In the genomic region with DNA sequence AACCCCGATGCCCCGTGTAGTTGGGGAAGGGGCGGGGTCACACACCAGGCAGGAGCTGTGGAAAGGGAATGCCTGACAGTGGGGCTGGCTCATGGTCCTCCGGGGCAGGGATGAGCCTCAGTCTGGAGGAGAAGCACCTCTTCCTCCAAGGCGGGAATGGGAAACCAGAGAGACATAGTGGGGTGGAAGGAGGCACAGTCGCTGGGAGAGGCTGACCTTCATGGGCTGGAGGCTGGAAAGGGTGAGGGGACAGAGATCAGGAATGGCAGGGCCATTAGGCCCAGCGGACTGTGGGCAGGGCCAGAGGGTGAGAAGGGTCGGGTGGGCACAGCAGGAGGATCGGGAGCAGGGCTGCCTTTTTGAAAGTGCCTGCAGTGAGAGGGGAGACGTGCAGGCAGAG, we compare ENCODE assay signal across 23 cellular contexts.
DNase-seq lines count a peak whose midpoint lies in the region; FAIRE-seq and TF ChIP-seq lines count a peak whose summit lies in the region.
"Had no signal": no experiment of that assay in that cellular context is flagged by ENCODE, and none has a peak within 500 bp of the region (broad histone marks: within the 10 kb centered on the region; RNA-seq: fewer than 3 reads in every experiment).

No MANE protein-coding gene starts in this region.

- H2BK5ac ChIP-seq in H1 (ENCODE audit: low read depth, low read length): peak overlapping the region; percentile 44; the same call in 1 of the 2 replicates

- DNase-seq in H1 (ENCODE audit: low read depth in 1 of 2, low spot score in 2 of 2) (no peak), osteoblast (ENCODE audit: insufficient read length, low spot score, missing footprints) (peak; percentile 63), glutamatergic neuron (no peak), NCI-H146 (lab: John Stamatoyannopoulos, UW) (no peak)
- DNase-seq in CD8-positive, alpha-beta memory T cell: no peak
- DNase-seq: 8988T; ACHN; BE2C; C1 segment of cervical spinal cord; Caco-2; Calu3; CD4-positive, alpha-beta memory T cell; CD4-positive, CD25-positive, alpha-beta regulatory T cell; DND-41; EL; GDM1 had no signal

- no peaks in the 10 kb centered on the region for H3K36me3 Mint-ChIP-seq in glutamatergic neuron (ENCODE audit: unreplicated experiment)
- peaks cover 0 to 1% (median 0%) of the 10 kb centered on the region in 3 donors for H3K36me3 Mint-ChIP-seq in CD8-positive, alpha-beta memory T cell
- H3K36me3 Mint-ChIP-seq: CD14-positive monocyte; CD4-positive, alpha-beta memory T cell; CD4-positive, CD25-positive, alpha-beta regulatory T cell had no signal

- 79% methylated on average over 10 of the region's 10 CpGs; no CpG with 5 or more reads in 1 of the 2 experiments for WGBS in H1 (ENCODE audit: extremely low coverage in 1 of 2, insufficient coverage in 1 of 2, insufficient read length in 1 of 2, insufficient replicate concordance in 2 of 2, low coverage in 1 of 2, low lambda C conversion rate in 2 of 2, missing lambda C conversion rate in 1 of 2), 2 experiments

- TF ChIP-seq RAD21 in H1 (IDR thresholded peaks at IDR 0.05 in 1 of 2, conservative IDR thresholded peaks at IDR 0.05 in 1 of 2; ENCODE audit: low read depth in 2 of 2, low read length in 2 of 2): no peak

- H2AFZ ChIP-seq in H1 (ENCODE audit: low read length) (no peak overlapping the region), osteoblast (ENCODE audit: low read length) (no peak overlapping the region)

- H3K23me2 ChIP-seq in H1 (ENCODE audit: low read depth, low read length): peaks cover 6% of the 10 kb centered on the region

- H4K91ac ChIP-seq in H1 (replicated peaks; ENCODE audit: insufficient read length, low read length): no peak overlapping the region

- H3K4me1 ChIP-seq in H1 (replicated peaks in 1 of 4; ENCODE audit: control insufficient read depth in 3 of 4, insufficient read depth in 4 of 4, low read length in 3 of 4) (peaks cover 0 to 8% (median 0%) of the 10 kb centered on the region in 4 experiments; a peak in 2 of 7 replicates), osteoblast (ENCODE audit: insufficient read depth, low read length) (no peaks in the 10 kb centered on the region)
- no peaks in the 10 kb centered on the region for H3K4me1 ChIP-seq in CD8-positive, alpha-beta memory T cell (ENCODE audit: insufficient read depth, low read length)
- H3K4me1 ChIP-seq: BE2C, BLaER1, Caco-2 had no signal

- no peak overlapping the region for H4K8ac ChIP-seq in H1 (ENCODE audit: extremely low read depth, insufficient read depth, low read length)

- no peak overlapping the region for H3K4me3 ChIP-seq in H1 (ENCODE audit: extremely low read depth in 1 of 4, insufficient read depth in 2 of 4, low read depth in 3 of 4, low read length in 4 of 4)
- H3K4me3 ChIP-seq in osteoblast (ENCODE audit: insufficient read depth, low read length): no peak overlapping the region
- H3K4me3 ChIP-seq in CD8-positive, alpha-beta memory T cell (ENCODE audit: low read length): no peak overlapping the region
- H3K4me3 ChIP-seq: BLaER1, GM12878 had no signal

- POLR2A ChIA-PET in H1 (lab: Charles Lee; ENCODE audit: partially characterized antibody): no interaction called here
- POLR2A ChIA-PET in CD8-positive, alpha-beta memory T cell (lab: Charles Lee): no interaction called here

- peaks cover 0 to 10% of the 10 kb centered on the region in 2 experiments for H4K20me1 ChIP-seq in H1 (replicated peaks in 1 of 2; ENCODE audit: control insufficient read depth in 1 of 2, insufficient read depth in 2 of 2, low read length in 2 of 2)
- H4K20me1 ChIP-seq in osteoblast (ENCODE audit: insufficient read depth, low read length): peaks cover 2% of the 10 kb centered on the region

- H2BK20ac ChIP-seq in H1 (ENCODE audit: low read length): no peak overlapping the region

- H3K4ac ChIP-seq in H1 (replicated peaks; ENCODE audit: insufficient read length, low read depth, low read length): no peak overlapping the region

- peaks cover 16% of the 10 kb centered on the region for H3K27me3 Mint-ChIP-seq in glutamatergic neuron (ENCODE audit: unreplicated experiment)
- H3K27me3 Mint-ChIP-seq in CD8-positive, alpha-beta memory T cell: peaks cover 19 to 20% of the 10 kb centered on the region in 2 donors
- H3K27me3 Mint-ChIP-seq: CD4-positive, CD25-positive, alpha-beta regulatory T cell had no signal

- CTCF ChIA-PET in H1 (lab: Charles Lee; ENCODE audit: partially characterized antibody): interaction anchor here (1.6 to 2.9 kb wide), 2 partner anchors 86 to 172 kb away, joined by 3 to 12 read pairs; no protein-coding TSS in a partner anchor
- CTCF ChIA-PET in CD8-positive, alpha-beta memory T cell (lab: Charles Lee): no interaction called here

- H4K5ac ChIP-seq in H1 (ENCODE audit: insufficient read length, low read depth, low read length): no peak overlapping the region

- no peaks in the 10 kb centered on the region for H3K4me1 Mint-ChIP-seq in glutamatergic neuron (ENCODE audit: low read depth, unreplicated experiment)
- H3K4me1 Mint-ChIP-seq in CD8-positive, alpha-beta memory T cell: no peaks in the 10 kb centered on the region
- H3K4me1 Mint-ChIP-seq: CD14-positive monocyte; CD4-positive, alpha-beta memory T cell; CD4-positive, CD25-positive, alpha-beta regulatory T cell had no signal

- H3K27me3 ChIP-seq in H1 (replicated peaks in 1 of 4; ENCODE audit: control insufficient read depth in 3 of 4, extremely low read depth in 1 of 4, insufficient read depth in 3 of 4, low read length in 3 of 4) (no peaks in the 10 kb centered on the region), osteoblast (ENCODE audit: insufficient read depth, low read length) (peaks cover 17% of the 10 kb centered on the region)
- H3K27me3 ChIP-seq in CD8-positive, alpha-beta memory T cell (ENCODE audit: insufficient read depth, low read length, poor library complexity, severe bottlenecking): no peaks in the 10 kb centered on the region
- H3K27me3 ChIP-seq: BE2C, BLaER1 had no signal

- H3K27ac Mint-ChIP-seq in glutamatergic neuron (ENCODE audit: unreplicated experiment): no peak overlapping the region
- H3K27ac Mint-ChIP-seq in CD8-positive, alpha-beta memory T cell: no peak overlapping the region
- H3K27ac Mint-ChIP-seq: CD14-positive monocyte; CD4-positive, alpha-beta memory T cell had no signal

- H3K36me3 ChIP-seq in H1 (ENCODE audit: control insufficient read depth in 2 of 4, insufficient read depth in 4 of 4, low read length in 3 of 4) (no peaks in the 10 kb centered on the region; a peak in 1 of 8 replicates), osteoblast (ENCODE audit: insufficient read depth, low read length) (no peaks in the 10 kb centered on the region)
- H3K36me3 ChIP-seq in CD8-positive, alpha-beta memory T cell (ENCODE audit: insufficient read depth, low read length): no peaks in the 10 kb centered on the region
- H3K36me3 ChIP-seq: BE2C, BLaER1 had no signal

- H3K56ac ChIP-seq in H1 (replicated peaks; ENCODE audit: insufficient read length, low read depth, low read length): no peak overlapping the region

- no peaks in the 10 kb centered on the region for H3K79me1 ChIP-seq in H1 (ENCODE audit: low read depth, low read length)

- H3K4me2 ChIP-seq in H1 (ENCODE audit: insufficient read depth in 1 of 2, low read depth in 2 of 2, low read length in 2 of 2): no peak overlapping the region
- no peak overlapping the region for H3K4me2 ChIP-seq in osteoblast (ENCODE audit: insufficient read depth, low read length)
- H3K4me2 ChIP-seq: BLaER1 had no signal

- no peak overlapping the region for H3K18ac ChIP-seq in H1 (ENCODE audit: extremely low read depth, low read length)

- H3K9ac ChIP-seq in H1 (replicated peaks in 1 of 4; ENCODE audit: extremely low read depth in 1 of 4, low read depth in 3 of 4, low read length in 3 of 4): no peak overlapping the region
- H3K9ac ChIP-seq: BLaER1 had no signal

- H3K23ac ChIP-seq in H1 (ENCODE audit: insufficient read length): no peak overlapping the region

- H2AK5ac ChIP-seq in H1 (ENCODE audit: low read depth, low read length): no peak overlapping the region

- H3K14ac ChIP-seq in H1 (ENCODE audit: insufficient read length): no peak overlapping the region

- TF ChIP-seq POLR2A in H1 (IDR thresholded peaks at IDR 0.05; ENCODE audit: control extremely low read depth in 1 of 2, low read depth in 2 of 2, low read length in 2 of 2): no peak

- TF ChIP-seq EP300 in H1 (IDR thresholded peaks at IDR 0.05; ENCODE audit: borderline replicate concordance in 1 of 2, low read depth in 2 of 2, low read length in 2 of 2): no peak

- TF ChIP-seq CTCF in H1 (IDR thresholded peaks at IDR 0.05; ENCODE audit: control extremely low read depth in 1 of 3, insufficient read depth in 1 of 3, low read depth in 1 of 3, low read length in 3 of 3) (no peak), osteoblast (IDR thresholded peaks at IDR 0.05; ENCODE audit: extremely low read depth, low read depth, low read length) (no peak), glutamatergic neuron (IDR thresholded peaks at IDR 0.05; ENCODE audit: partially characterized antibody, unreplicated experiment) (no peak)

- H3K27ac ChIP-seq in H1 (ENCODE audit: low read depth, low read length) (no peak overlapping the region), osteoblast (ENCODE audit: low read depth, low read length) (no peak overlapping the region)
- no peak overlapping the region for H3K27ac ChIP-seq in CD8-positive, alpha-beta memory T cell (ENCODE audit: low read depth, low read length)
- H3K27ac ChIP-seq: BLaER1 had no signal

- peaks cover 2% of the 10 kb centered on the region for H3K9me3 Mint-ChIP-seq in glutamatergic neuron (ENCODE audit: unreplicated experiment)
- no peaks in the 10 kb centered on the region for H3K9me3 Mint-ChIP-seq in CD8-positive, alpha-beta memory T cell
- H3K9me3 Mint-ChIP-seq: CD14-positive monocyte had no signal

- no peak overlapping the region for H3K4me3 Mint-ChIP-seq in glutamatergic neuron (ENCODE audit: unreplicated experiment)
- no peak overlapping the region for H3K4me3 Mint-ChIP-seq in CD8-positive, alpha-beta memory T cell
- H3K4me3 Mint-ChIP-seq: CD14-positive monocyte; CD4-positive, alpha-beta memory T cell; CD4-positive, CD25-positive, alpha-beta regulatory T cell had no signal

- H2BK120ac ChIP-seq in H1 (replicated peaks; ENCODE audit: low read depth, low read length): no peak overlapping the region

- H2BK12ac ChIP-seq in H1 (ENCODE audit: low read depth, low read length): 0 out of 2 replicates have a peak overlapping the region, but pooled peaks have one; percentile 50

- H3K79me2 ChIP-seq in H1 (ENCODE audit: control insufficient read depth in 1 of 2, insufficient read depth in 2 of 2, low read length in 2 of 2) (peaks cover 0 to 3% of the 10 kb centered on the region in 2 experiments; a peak in 1 of 4 replicates), osteoblast (ENCODE audit: insufficient read depth, low read length) (no peaks in the 10 kb centered on the region)

- no peak for FAIRE-seq in H1 (lab: Jason Lieb, UNC)
- FAIRE-seq: A204.1, D721Med, GM12878, GM18507, GM19239 had no signal

- H2BK15ac ChIP-seq in H1 (ENCODE audit: low read length): peak overlapping the region; percentile 61; the same call in 1 of the 2 replicates

- H3K9me3 ChIP-seq in H1 (ENCODE audit: insufficient read depth in 2 of 2, low read depth in 1 of 2, low read length in 1 of 2) (no peaks in the 10 kb centered on the region), osteoblast (ENCODE audit: low read depth, low read length) (no peaks in the 10 kb centered on the region)
- H3K9me3 ChIP-seq in CD8-positive, alpha-beta memory T cell (ENCODE audit: low read length): no peaks in the 10 kb centered on the region
- H3K9me3 ChIP-seq: BE2C, BLaER1, Caco-2 had no signal

TF ChIP-seq in H1, 55 proteins besides CTCF, POLR2A, EP300 and RAD21 (continues in another document):
- no peak for TF ChIP-seq CBX5 (IDR thresholded peaks at IDR 0.05; ENCODE audit: low read depth, low read length)
